Comparison of ENCODE assay signal across 1 cellular context in genomic region chr2:11564864-11565567, GRCh38.
TF ChIP-seq lines count a peak whose summit lies in the region.

No MANE protein-coding gene starts in this region.

TF ChIP-seq in HepG2, 621 proteins besides CTCF, POLR2A, EP300 and RAD21 (continued from another document):
- peak; percentile 30; the same call in 1 of the 2 replicates for TF ChIP-seq ZNF687 (CRISPR knock-in tag; IDR thresholded peaks at IDR 0.05)
